13 cellular contexts compared by ENCODE assay signal in the genomic region with DNA sequence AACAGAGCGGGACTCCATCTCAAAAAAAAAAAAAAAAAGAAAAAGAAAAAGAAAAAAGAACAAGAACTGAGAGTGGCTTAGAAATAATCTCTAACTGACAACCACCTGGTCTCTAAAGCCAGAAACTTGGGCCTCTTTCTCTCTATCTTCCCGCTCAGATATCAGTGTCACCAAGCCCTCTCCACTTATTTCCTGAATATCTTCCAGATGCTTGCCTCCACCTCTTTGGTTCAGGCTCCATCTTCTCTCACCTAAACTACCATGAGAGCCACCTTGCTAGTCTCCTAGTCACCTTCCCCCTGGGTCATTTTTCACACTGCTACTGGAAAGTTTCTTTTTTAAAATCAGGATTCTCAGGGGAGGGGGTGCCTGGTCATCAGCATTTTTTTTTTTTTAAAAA. TPM values are rescaled to one million over a fixed set of nuclear protein-coding genes. Genes with fewer than 3 reads are reported as not detected.
A peak's percentile ranks its signal among the peaks of the same experiment; 100 is the strongest.
DNase-seq lines count a peak whose midpoint lies in the region; ATAC-seq, FAIRE-seq and TF ChIP-seq lines count a peak whose summit lies in the region.
"Had no signal": no experiment of that assay in that cellular context is flagged by ENCODE, and none has a peak within 500 bp of the region (broad histone marks: within the 10 kb centered on the region; RNA-seq: fewer than 3 reads in every experiment).

No MANE protein-coding gene starts in this region.

- H3K9me3 ChIP-seq in keratinocyte (ENCODE audit: control insufficient read depth, low read depth, low read length), result no peaks in the 10 kb centered on the region
- H3K9me3 ChIP-seq: upper lobe of left lung had no signal

- H3K4me2 ChIP-seq in keratinocyte (ENCODE audit: control insufficient read depth, extremely low read depth, insufficient read depth, low read depth, low read length), result peak overlapping the region; percentile 98

- H3K4me1 Mint-ChIP-seq in WTC11, result peaks cover 25% of the 10 kb centered on the region

- peak overlapping the region; percentile 92 for H3K27ac ChIP-seq in 22Rv1
- H3K27ac ChIP-seq in keratinocyte (ENCODE audit: control insufficient read depth, insufficient read depth, low read length), result no peak overlapping the region

- H3K9me3 Mint-ChIP-seq in WTC11, result peaks cover 18% of the 10 kb centered on the region

- DNase-seq in GM06990 (ENCODE audit: extremely low read depth, insufficient read length), result no peak
- no peak for DNase-seq in WTC11 (ENCODE audit: low spot score)
- no peak for DNase-seq in keratinocyte (ENCODE audit: low read depth, low spot score)
- DNase-seq in HuH-7 (ENCODE audit: low spot score), result no peak
- no peak for DNase-seq in cerebellar cortex (ENCODE audit: low spot score)
- DNase-seq: activated CD8-positive, alpha-beta memory T cell treated with anti-CD3 and anti-CD28 coated beads for 24 hours; stimulated activated CD4-positive, alpha-beta T cell treated with anti-CD3 and anti-CD28 coated beads, Interleukin-4, amount 100 ng/mL, for 1 hour; upper lobe of left lung had no signal

- H4K20me1 ChIP-seq in keratinocyte (ENCODE audit: control insufficient read depth, extremely low read depth, insufficient read depth, low read length), result no peaks in the 10 kb centered on the region

- peaks cover 8% of the 10 kb centered on the region for H3K36me3 ChIP-seq in GM06990 (ENCODE audit: control insufficient read depth, insufficient read depth, low read length)
- H3K36me3 ChIP-seq in keratinocyte (ENCODE audit: control insufficient read depth in 2 of 2, extremely low read depth in 1 of 2, insufficient read depth in 2 of 2, low read length in 2 of 2), result peaks cover 5 to 10% of the 10 kb centered on the region in 2 experiments

- H3K4me1 ChIP-seq in keratinocyte (ENCODE audit: control insufficient read depth, extremely low read depth, insufficient read depth, low read length), result peaks cover 15% of the 10 kb centered on the region

- no peak overlapping the region for H3K9ac ChIP-seq in keratinocyte (ENCODE audit: control insufficient read depth, extremely low read depth, insufficient read depth, low read length)

- H3K27me3 ChIP-seq in GM06990 (replicated peaks; ENCODE audit: control insufficient read depth, insufficient read depth, low read length), result no peaks in the 10 kb centered on the region
- no peaks in the 10 kb centered on the region for H3K27me3 ChIP-seq in keratinocyte (ENCODE audit: control insufficient read depth, extremely low read depth, insufficient read depth, low read length)
- H3K27me3 ChIP-seq: upper lobe of left lung had no signal

- no peak for FAIRE-seq in keratinocyte (lab: Jason Lieb, UNC)

- H3K27ac Mint-ChIP-seq in WTC11, result 0 out of 2 replicates have a peak overlapping the region, but pooled peaks have one; percentile 83

- TF ChIP-seq CTCF in 22Rv1 (IDR thresholded peaks at IDR 0.05) (no peak), GM06990 (IDR thresholded peaks at IDR 0.05; ENCODE audit: insufficient read depth, low read length, poor library complexity, severe bottlenecking) (no peak), WTC11 (IDR thresholded peaks at IDR 0.05) (no peak), keratinocyte (optimal IDR thresholded peaks at IDR 0.05 in 1 of 3, IDR thresholded peaks at IDR 0.05 in 1 of 3, conservative IDR thresholded peaks at IDR 0.05 in 1 of 3; ENCODE audit: extremely low read depth in 1 of 3, insufficient read depth in 2 of 3, low read length in 3 of 3) (no peak)

- H3K9me1 ChIP-seq in keratinocyte (ENCODE audit: control insufficient read depth, extremely low read depth, insufficient read depth, low read length), result no peaks in the 10 kb centered on the region

- H2AFZ ChIP-seq in keratinocyte (ENCODE audit: control insufficient read depth, low read length), result no peak overlapping the region

- H3K36me3 Mint-ChIP-seq in WTC11, result peaks cover 40% of the 10 kb centered on the region

- CTCF ChIA-PET in WTC11 (lab: Charles Lee), result interaction anchor here (0.7 kb wide), 1 partner anchor 89 kb away, joined by 3 read pairs; no protein-coding TSS in a partner anchor

- H3K4me3 Mint-ChIP-seq in WTC11, result peak overlapping the region; percentile 94

- peak overlapping the region; percentile 97 for H3K4me3 ChIP-seq in GM06990 (replicated peaks; ENCODE audit: low read depth, low read length)
- no peak overlapping the region for H3K4me3 ChIP-seq in keratinocyte (ENCODE audit: control insufficient read depth in 2 of 3, extremely low read depth in 1 of 3, insufficient read depth in 2 of 3, low read depth in 1 of 3, low read length in 3 of 3)

- ATAC-seq in WTC11 (no peak), GM19035 (IDR thresholded peaks at IDR 0.05; ENCODE audit: unreplicated experiment) (no peak), HG02938 (IDR thresholded peaks at IDR 0.05; ENCODE audit: unreplicated experiment) (no peak)

- H3K27me3 Mint-ChIP-seq in WTC11 (ENCODE audit: low read depth), result no peaks in the 10 kb centered on the region

- dilution Hi-C loops in keratinocyte (cut with MboI; ENCODE audit: extremely low pct_ligation_motif_present, low sequenced_read_pairs), result no loop called here

- POLR2A ChIA-PET in WTC11 (lab: Charles Lee), result interaction anchor here (0.7 to 1.9 kb wide), 2 partner anchors 13 to 19 kb away, joined by 3 to 9 read pairs; a partner anchor contains a TSS

- H3K79me2 ChIP-seq in keratinocyte (ENCODE audit: control insufficient read depth, insufficient read depth, low read length), result peaks cover 41% of the 10 kb centered on the region

TF ChIP-seq in WTC11, 78 proteins besides CTCF, POLR2A, EP300 and RAD21 (continues in another document):
- TF ChIP-seq, protein P1, sequence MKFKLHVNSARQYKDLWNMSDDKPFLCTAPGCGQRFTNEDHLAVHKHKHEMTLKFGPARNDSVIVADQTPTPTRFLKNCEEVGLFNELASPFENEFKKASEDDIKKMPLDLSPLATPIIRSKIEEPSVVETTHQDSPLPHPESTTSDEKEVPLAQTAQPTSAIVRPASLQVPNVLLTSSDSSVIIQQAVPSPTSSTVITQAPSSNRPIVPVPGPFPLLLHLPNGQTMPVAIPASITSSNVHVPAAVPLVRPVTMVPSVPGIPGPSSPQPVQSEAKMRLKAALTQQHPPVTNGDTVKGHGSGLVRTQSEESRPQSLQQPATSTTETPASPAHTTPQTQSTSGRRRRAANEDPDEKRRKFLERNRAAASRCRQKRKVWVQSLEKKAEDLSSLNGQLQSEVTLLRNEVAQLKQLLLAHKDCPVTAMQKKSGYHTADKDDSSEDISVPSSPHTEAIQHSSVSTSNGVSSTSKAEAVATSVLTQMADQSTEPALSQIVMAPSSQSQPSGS (CRISPR knock-in tag; IDR thresholded peaks at IDR 0.05; ENCODE audit: borderline replicate concordance, low read depth), result no peak

RNA-seq across cellular contexts. Expression of a gene that starts 1.8 kb away (rescaled TPM):
- total RNA-seq in WTC11 (2021), result 27.9 to 29.2 TPM (median 28.4 TPM) in 3 replicates
- 19.2 to 56.6 TPM (median 38.2 TPM) in 3 replicates for polyA plus RNA-seq in keratinocyte
- 20.2 TPM for polyA plus RNA-seq in keratinocyte (2011; ENCODE audit: low read depth)
- polyA plus RNA-seq in keratinocyte (2011; cell fraction: cytosol; rRNA removed), result 25.2 and 25.7 TPM in 2 replicates
- 76.6 and 83.5 TPM in 2 replicates for polyA plus RNA-seq in keratinocyte (2011; cell fraction: nucleus; rRNA removed)
- polyA plus RNA-seq in keratinocyte (2012; ENCODE audit: low replicate concordance), result 25.2 and 41.7 TPM in 2 replicates
- 41.6 to 74.3 TPM (median 54.7 TPM) in 3 replicates for polyA minus RNA-seq in keratinocyte
- 28.0 TPM for polyA minus RNA-seq in keratinocyte (2011; cell fraction: cytosol; rRNA and poly(A)+ RNA removed)
- polyA minus RNA-seq in keratinocyte (2011; cell fraction: nucleus; rRNA and poly(A)+ RNA removed), result 45.9 and 54.1 TPM in 2 replicates

RNA-seq across cellular contexts. Expression of a gene that starts 8.4 kb away (rescaled TPM):
- total RNA-seq in WTC11 (2021), result 0.13 to 0.16 TPM in 2 of 3 replicates, not detected in the other
- polyA plus RNA-seq in keratinocyte, result 0.09 TPM in 1 of 3 replicates, not detected in the others
- polyA plus RNA-seq in keratinocyte (2011; ENCODE audit: low read depth), result not detected
- polyA plus RNA-seq in keratinocyte (2011; cell fraction: cytosol; rRNA removed), result not detected in 2 replicates
- 0.16 TPM in 1 of 2 replicates, not detected in the other for polyA plus RNA-seq in keratinocyte (2011; cell fraction: nucleus; rRNA removed)
- polyA plus RNA-seq in keratinocyte (2012; ENCODE audit: low replicate concordance), result 0.83 and 2.4 TPM in 2 replicates
- polyA minus RNA-seq in keratinocyte, result 0.29 to 0.46 TPM in 2 of 3 replicates, not detected in the other
- polyA minus RNA-seq in keratinocyte (2011; cell fraction: cytosol; rRNA and poly(A)+ RNA removed), result not detected
- polyA minus RNA-seq in keratinocyte (2011; cell fraction: nucleus; rRNA and poly(A)+ RNA removed), result not detected in 2 replicates
- total RNA-seq: H7, RPMI7951 had no signal

RNA-seq across cellular contexts. Expression of a gene that starts 8.4 kb away (rescaled TPM):
- total RNA-seq in WTC11 (2021), result 87.6 to 128 TPM (median 91.2 TPM) in 3 replicates
- 10.0 to 32.3 TPM (median 18.6 TPM) in 3 replicates for polyA plus RNA-seq in keratinocyte
- 17.2 TPM for polyA plus RNA-seq in keratinocyte (2011; ENCODE audit: low read depth)
- polyA plus RNA-seq in keratinocyte (2011; cell fraction: cytosol; rRNA removed), result 14.7 and 24.3 TPM in 2 replicates
- 39.3 and 44.4 TPM in 2 replicates for polyA plus RNA-seq in keratinocyte (2011; cell fraction: nucleus; rRNA removed)
- 19.5 and 47.8 TPM in 2 replicates for polyA plus RNA-seq in keratinocyte (2012; ENCODE audit: low replicate concordance)
- polyA minus RNA-seq in keratinocyte, result 18.4 to 111 TPM (median 34.8 TPM) in 3 replicates
- 28.8 TPM for polyA minus RNA-seq in keratinocyte (2011; cell fraction: cytosol; rRNA and poly(A)+ RNA removed)
- polyA minus RNA-seq in keratinocyte (2011; cell fraction: nucleus; rRNA and poly(A)+ RNA removed), result 32.2 and 32.7 TPM in 2 replicates

RNA-seq across cellular contexts. Expression of a gene that starts 16.2 kb away (rescaled TPM):
- 32.7 to 38.5 TPM (median 36.5 TPM) in 3 replicates for total RNA-seq in WTC11 (2021)
- 48.0 to 86.6 TPM (median 54.5 TPM) in 3 replicates for polyA plus RNA-seq in keratinocyte
- 197 TPM for polyA plus RNA-seq in keratinocyte (2011; ENCODE audit: low read depth)
- 73.7 and 75.3 TPM in 2 replicates for polyA plus RNA-seq in keratinocyte (2011; cell fraction: cytosol; rRNA removed)
- polyA plus RNA-seq in keratinocyte (2011; cell fraction: nucleus; rRNA removed), result 43.0 and 60.1 TPM in 2 replicates
- 60.4 and 62.3 TPM in 2 replicates for polyA plus RNA-seq in keratinocyte (2012; ENCODE audit: low replicate concordance)
- polyA minus RNA-seq in keratinocyte, result 1.0 to 22.0 TPM (median 8.9 TPM) in 3 replicates
- polyA minus RNA-seq in keratinocyte (2011; cell fraction: cytosol; rRNA and poly(A)+ RNA removed), result 6.9 TPM
- 1.4 and 4.9 TPM in 2 replicates for polyA minus RNA-seq in keratinocyte (2011; cell fraction: nucleus; rRNA and poly(A)+ RNA removed)

RNA-seq across cellular contexts. Expression of a gene that starts 18.8 kb away (rescaled TPM):
- total RNA-seq in WTC11 (2021), result 12.6 to 18.4 TPM (median 16.9 TPM) in 3 replicates
- polyA plus RNA-seq in keratinocyte, result 7.0 to 7.5 TPM (median 7.3 TPM) in 3 replicates
- polyA plus RNA-seq in keratinocyte (2011; ENCODE audit: low read depth), result 4.2 TPM
- polyA plus RNA-seq in keratinocyte (2011; cell fraction: cytosol; rRNA removed), result 5.0 and 6.9 TPM in 2 replicates
- 8.9 and 10.8 TPM in 2 replicates for polyA plus RNA-seq in keratinocyte (2011; cell fraction: nucleus; rRNA removed)
- 4.3 and 9.4 TPM in 2 replicates for polyA plus RNA-seq in keratinocyte (2012; ENCODE audit: low replicate concordance)
- polyA minus RNA-seq in keratinocyte, result 2.3 to 3.2 TPM in 2 of 3 replicates, not detected in the other
- polyA minus RNA-seq in keratinocyte (2011; cell fraction: cytosol; rRNA and poly(A)+ RNA removed), result 3.1 TPM
- polyA minus RNA-seq in keratinocyte (2011; cell fraction: nucleus; rRNA and poly(A)+ RNA removed), result 2.6 and 3.4 TPM in 2 replicates
